ENCODE assay signal across 8 cellular contexts in the genomic region with DNA sequence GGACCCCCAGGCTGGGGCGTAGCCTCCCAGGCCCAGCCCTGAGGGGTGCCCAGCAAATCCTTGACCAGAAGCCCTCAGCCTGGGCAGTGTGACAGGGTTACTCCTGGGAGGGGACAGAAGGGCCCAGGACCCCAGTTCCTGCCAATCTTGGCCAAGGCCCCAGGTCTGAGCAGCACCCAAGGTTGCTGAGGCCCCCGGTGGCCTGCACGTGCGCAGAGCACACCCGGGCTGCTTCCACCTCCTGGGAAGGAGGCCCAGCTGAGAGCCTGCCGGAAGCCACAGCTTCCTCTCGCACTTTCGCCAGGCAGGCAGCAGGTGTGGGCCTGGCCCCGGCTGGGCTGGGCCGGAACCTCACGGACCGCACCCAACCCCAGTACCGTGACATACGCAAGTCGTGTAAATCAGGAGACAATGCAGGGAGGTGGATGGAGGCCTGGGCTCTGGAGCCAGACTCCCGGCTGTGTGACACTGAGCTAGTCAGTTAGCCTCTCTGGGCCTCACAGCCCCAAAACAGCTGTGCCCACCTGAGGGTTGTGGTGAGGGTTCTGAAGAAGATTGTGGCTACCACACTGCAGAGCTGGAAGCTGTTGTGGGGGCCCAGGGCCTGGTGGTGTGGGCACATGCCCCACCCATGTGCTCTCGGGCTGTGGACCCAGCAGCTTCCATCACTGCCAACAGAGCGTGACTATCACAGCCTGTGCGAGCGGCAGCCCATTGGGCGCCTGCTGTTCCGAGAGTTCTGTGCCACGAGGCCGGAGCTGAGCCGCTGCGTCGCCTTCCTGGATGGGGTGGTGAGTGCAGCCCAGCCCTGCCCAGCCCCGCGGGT. TPM values are rescaled to one million over a fixed set of nuclear protein-coding genes. Genes with fewer than 3 reads are reported as not detected.
DNase-seq lines count a peak whose midpoint lies in the region; ATAC-seq, FAIRE-seq and TF ChIP-seq lines count a peak whose summit lies in the region.

No MANE protein-coding gene starts in this region.

- peak overlapping the region in 1 of 4 donors; percentile 18 for H3K4me3 ChIP-seq in Peyer's patch
- H3K4me3 ChIP-seq in sigmoid colon = no peak overlapping the region

- no peak for TF ChIP-seq POLR2A in Peyer's patch (IDR thresholded peaks at IDR 0.05)
- TF ChIP-seq POLR2A in sigmoid colon (IDR thresholded peaks at IDR 0.05) = no peak

- H3K27ac ChIP-seq in Peyer's patch = peak overlapping the region; percentile 40 to 94 (median 68)
- peak overlapping the region; percentile 17 for H3K27ac ChIP-seq in adipose tissue (ENCODE audit: low read depth, low read length)
- H3K27ac ChIP-seq in sigmoid colon = peak overlapping the region; percentile 2 to 47 (median 22)

- DNase-seq in GM18507 (ENCODE audit: extremely low spot score, insufficient read length, low read depth) (peak; percentile 50), Peyer's patch (peak; percentile 60 to 94 (median 90)), sigmoid colon (peak; percentile 66), OCI-M2 (lab: John Stamatoyannopoulos, UW; ENCODE audit: unreplicated experiment) (no peak), NCI-H2171 treated with DMSO at 0.1 percent for 48 hours (lab: John Stamatoyannopoulos, UW) (no peak), kidney tubule cell (ENCODE audit: low spot score) (no peak)

- ATAC-seq in HG02763 (IDR thresholded peaks at IDR 0.05; ENCODE audit: unreplicated experiment) = peak; percentile 37

- H3K4me1 ChIP-seq in Peyer's patch = peaks cover 0 to 63% (median 40%) of the 10 kb centered on the region in 4 donors
- peaks cover 0 to 38% (median 34%) of the 10 kb centered on the region in 4 donors for H3K4me1 ChIP-seq in sigmoid colon

- TF ChIP-seq CTCF in Peyer's patch (IDR thresholded peaks at IDR 0.05) = no peak
- no peak for TF ChIP-seq CTCF in sigmoid colon (IDR thresholded peaks at IDR 0.05)

- TF ChIP-seq EP300 in sigmoid colon (IDR thresholded peaks at IDR 0.05) = no peak

- intact Hi-C loops in sigmoid colon (cut with DNase I) = no loop called here

- H3K27me3 ChIP-seq in Peyer's patch (no peaks in the 10 kb centered on the region), sigmoid colon (no peaks in the 10 kb centered on the region)

- peak; percentile 98 for FAIRE-seq in GM18507 (lab: Jason Lieb, UNC)

- H3K36me3 ChIP-seq in Peyer's patch (peaks cover 0 to 63% (median 0%) of the 10 kb centered on the region in 3 donors), sigmoid colon (peaks cover 25 to 62% (median 49%) of the 10 kb centered on the region in 4 donors)

- 58 to 87% (median 58%) methylated on average over 29 of the region's 29 CpGs for WGBS in adipose tissue, 3 donors
- 49 to 80% methylated on average over 29 of the region's 29 CpGs for whole genome bisulfite sequencing in sigmoid colon, 2 donors

- H3K9me3 ChIP-seq in Peyer's patch (no peaks in the 10 kb centered on the region), sigmoid colon (no peaks in the 10 kb centered on the region)

RNA-seq across cellular contexts. Expression of a gene that starts 5.1 kb away (rescaled TPM):
- total RNA-seq in Peyer's patch (100 to 1,000 TPM in 1 of 4 donors, 10 to 100 TPM in 3; 36.2 to 140 (median 40.7) TPM), sigmoid colon (10 to 100 TPM; 16.5 to 29.2 (median 21.3) TPM)
- polyA plus RNA-seq in adipose tissue (10 to 100 TPM; 10.8 to 21.5 (median 16.2) TPM), sigmoid colon (10 to 100 TPM; 18.7 to 47.9 (median 22.8) TPM)

RNA-seq across cellular contexts. Expression of a gene that starts 15.1 kb away (rescaled TPM):
- 1 to 10 TPM in 2 of 4 donors, under 1 TPM in 1, not detected in 1; 0.70 to 2.2 (median 1.9) TPM for total RNA-seq in Peyer's patch
- polyA plus RNA-seq in adipose tissue = 1 to 10 TPM in 2 of 3 donors, under 1 TPM in 1; 0.34 to 2.7 (median 1.9) TPM
- total RNA-seq in sigmoid colon = 1 to 10 TPM in 3 of 4 donors, under 1 TPM in 1; 0.82 to 2.5 (median 1.7) TPM
- 1 to 10 TPM in 1 of 3 donors, not detected in 2; 3.7 TPM for polyA plus RNA-seq in sigmoid colon

RNA-seq across cellular contexts. Expression of a gene that starts 22.2 kb away (rescaled TPM):
- 10 to 100 TPM in 1 of 4 donors, 1 to 10 TPM in 3; 1.7 to 22.2 (median 7.8) TPM for total RNA-seq in Peyer's patch
- 1 to 10 TPM in 1 of 3 donors, under 1 TPM in 1, not detected in 1; 0.42 to 2.0 TPM for polyA plus RNA-seq in adipose tissue
- under 1 TPM in 3 of 4 donors, not detected in 1; 0.36 to 0.83 (median 0.81) TPM for total RNA-seq in sigmoid colon
- polyA plus RNA-seq in sigmoid colon = 10 to 100 TPM in 1 of 3 donors, 1 to 10 TPM in 2; 3.6 to 14.0 (median 8.1) TPM

RNA-seq across cellular contexts. Expression of a gene that starts 31.1 kb away (rescaled TPM):
- total RNA-seq in Peyer's patch = not detected
- not detected for polyA plus RNA-seq in adipose tissue
- total RNA-seq in sigmoid colon = not detected
- polyA plus RNA-seq in sigmoid colon = not detected

RNA-seq across cellular contexts. Expression of a gene that starts 41.9 kb away (rescaled TPM):
- total RNA-seq in Peyer's patch (10 to 100 TPM; 14.2 to 77.6 (median 23.1) TPM), sigmoid colon (10 to 100 TPM; 54.8 to 100.0 (median 82.3) TPM)
- polyA plus RNA-seq in adipose tissue (10 to 100 TPM; 10.1 to 85.7 (median 45.1) TPM), sigmoid colon (10 to 100 TPM in 2 of 3 donors, 1 to 10 TPM in 1; 6.0 to 22.2 (median 16.9) TPM)

Comparison
In these comparisons a context has a peak if more than half of its experiments do, and no peak if none do; other contexts are left out.
1. DNase-seq: peak in GM18507 (single experiment), Peyer's patch (3 of 3) and sigmoid colon (single experiment); none in OCI-M2 (single experiment), NCI-H2171 treated with DMSO at 0.1 percent for 48 hours (single experiment) and kidney tubule cell (single experiment).
2. H3K27ac ChIP-seq: peak in every context shown above with its lines; median percentile 68 in Peyer's patch; 22 in sigmoid colon; 17 in adipose tissue.